ENCODE assay signal across 20 cellular contexts in the genomic region with DNA sequence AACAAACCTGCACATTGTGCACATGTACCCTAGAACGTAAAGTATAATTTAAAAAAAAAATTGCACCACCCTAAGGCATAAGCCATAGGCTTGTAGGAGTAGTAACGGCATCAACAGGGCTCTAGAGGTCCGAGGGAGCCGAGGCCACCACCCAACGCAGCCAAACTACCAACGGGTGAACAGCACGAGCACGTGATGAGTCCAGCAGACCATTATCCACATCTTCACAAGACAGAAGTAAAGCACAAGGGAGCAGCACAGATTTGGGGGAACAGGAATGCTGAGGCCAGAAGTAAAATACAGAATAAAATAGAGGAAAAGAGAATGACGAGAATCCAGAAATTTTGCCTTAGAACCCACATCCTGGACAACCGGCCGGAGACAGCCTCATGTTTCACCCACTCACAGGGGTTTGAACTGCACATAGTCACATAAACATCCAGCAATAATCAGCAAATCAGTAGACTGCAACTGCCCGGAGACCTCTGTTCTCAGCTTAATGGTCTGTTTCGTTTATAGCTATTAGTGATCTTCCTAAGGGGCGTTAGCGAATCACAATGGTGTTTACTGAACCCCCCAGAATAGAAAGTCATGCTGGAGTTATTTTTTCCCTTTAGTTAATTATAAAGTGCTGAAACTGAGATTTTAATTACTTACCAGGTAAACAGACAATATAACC.
DNase-seq lines count a peak whose midpoint lies in the region; ATAC-seq and TF ChIP-seq lines count a peak whose summit lies in the region.
"Had no signal": no experiment of that assay in that cellular context is flagged by ENCODE, and none has a peak within 500 bp of the region (broad histone marks: within the 10 kb centered on the region; RNA-seq: fewer than 3 reads in every experiment).

No MANE protein-coding gene starts in this region.

- H3K4me1 Mint-ChIP-seq in stimulated activated memory B cell treated with anti-CD40 and anti-IgM and Interleukin-4, amounts not matched to agents 10 μg/mL and 1 μg/mL and 100 μg/mL, for 72 hours = peaks cover 42% of the 10 kb centered on the region
- peaks cover 22% of the 10 kb centered on the region for H3K4me1 Mint-ChIP-seq in activated naive CD4-positive, alpha-beta T cell treated with anti-CD3 and anti-CD28 coated beads, Interleukin-2, amount 10 ng/mL, durations not matched to agents 7 days and 5 days

- no peak for ATAC-seq in stimulated activated memory B cell treated with anti-CD40 and anti-IgM and Interleukin-4, amounts not matched to agents 10 μg/mL and 1 μg/mL and 100 μg/mL, for 72 hours
- no peak for ATAC-seq in GM21360 (IDR thresholded peaks at IDR 0.05; ENCODE audit: unreplicated experiment)
- ATAC-seq: HCT116, T-cell had no signal

- CTCF ChIA-PET in HEK293 (lab: Yijun Ruan, JAX) = no interaction called here
- CTCF ChIA-PET in activated naive CD4-positive, alpha-beta T cell treated with anti-CD3 and anti-CD28 coated beads, Interleukin-2, amount 10 ng/mL, durations not matched to agents 7 days and 5 days (lab: Charles Lee) = no interaction called here

- no peaks in the 10 kb centered on the region for H3K9me3 Mint-ChIP-seq in stimulated activated memory B cell treated with anti-CD40 and anti-IgM and Interleukin-4, amounts not matched to agents 10 μg/mL and 1 μg/mL and 100 μg/mL, for 72 hours
- H3K9me3 Mint-ChIP-seq in activated naive CD4-positive, alpha-beta T cell treated with anti-CD3 and anti-CD28 coated beads, Interleukin-2, amount 10 ng/mL, durations not matched to agents 7 days and 5 days = peaks cover 3% of the 10 kb centered on the region
- H3K9me3 Mint-ChIP-seq: CD4-positive, alpha-beta T cell; T-cell had no signal

- POLR2A ChIA-PET in HEK293 (lab: Yijun Ruan, JAX) = no interaction called here

- H3K4me3 Mint-ChIP-seq in stimulated activated memory B cell treated with anti-CD40 and anti-IgM and Interleukin-4, amounts not matched to agents 10 μg/mL and 1 μg/mL and 100 μg/mL, for 72 hours = no peak overlapping the region
- no peak overlapping the region for H3K4me3 Mint-ChIP-seq in activated naive CD4-positive, alpha-beta T cell treated with anti-CD3 and anti-CD28 coated beads, Interleukin-2, amount 10 ng/mL, durations not matched to agents 7 days and 5 days
- H3K4me3 Mint-ChIP-seq: CD4-positive, alpha-beta T cell; T-cell had no signal

- H3K27me3 ChIP-seq in kidney epithelial cell (ENCODE audit: control insufficient read depth, insufficient read depth, low read length) = no peaks in the 10 kb centered on the region
- H3K27me3 ChIP-seq: BLaER1, MG63 had no signal

- H3K36me3 ChIP-seq in HEK293 (ENCODE audit: control insufficient read depth in 2 of 2, insufficient read depth in 1 of 2, low read length in 2 of 2) = peaks cover 0 to 10% of the 10 kb centered on the region in 2 experiments; a peak in 1 of 3 replicates
- H3K36me3 ChIP-seq in kidney epithelial cell (ENCODE audit: control insufficient read depth, insufficient read depth, low read length) = no peaks in the 10 kb centered on the region
- H3K36me3 ChIP-seq: MG63 had no signal

- H3K27me3 Mint-ChIP-seq in stimulated activated memory B cell treated with anti-CD40 and anti-IgM and Interleukin-4, amounts not matched to agents 10 μg/mL and 1 μg/mL and 100 μg/mL, for 72 hours = no peaks in the 10 kb centered on the region
- H3K27me3 Mint-ChIP-seq in activated naive CD4-positive, alpha-beta T cell treated with anti-CD3 and anti-CD28 coated beads, Interleukin-2, amount 10 ng/mL, durations not matched to agents 7 days and 5 days = no peaks in the 10 kb centered on the region
- H3K27me3 Mint-ChIP-seq: CD4-positive, alpha-beta T cell; T-cell had no signal

- no peaks in the 10 kb centered on the region for H3K9me3 ChIP-seq in HEK293 (ENCODE audit: control insufficient read depth, insufficient read depth, low read depth, low read length)
- H3K9me3 ChIP-seq: Caco-2, MG63 had no signal

- H3K27ac Mint-ChIP-seq in stimulated activated memory B cell treated with anti-CD40 and anti-IgM and Interleukin-4, amounts not matched to agents 10 μg/mL and 1 μg/mL and 100 μg/mL, for 72 hours = peak overlapping the region; percentile 31
- H3K27ac Mint-ChIP-seq in activated naive CD4-positive, alpha-beta T cell treated with anti-CD3 and anti-CD28 coated beads, Interleukin-2, amount 10 ng/mL, durations not matched to agents 7 days and 5 days = no peak overlapping the region
- H3K27ac Mint-ChIP-seq: CD4-positive, alpha-beta T cell; T-cell had no signal

- TF ChIP-seq CTCF in HEK293 (tag by site-specific recombination; IDR thresholded peaks at IDR 0.05) (no peak), kidney epithelial cell (IDR thresholded peaks at IDR 0.05; ENCODE audit: insufficient read depth, low read length, poor library complexity, severe bottlenecking) (no peak)

- H3K4me3 ChIP-seq in HEK293 (ENCODE audit: low read depth, low read length) (no peak overlapping the region), kidney epithelial cell (ENCODE audit: low read depth, low read length) (no peak overlapping the region)
- H3K4me3 ChIP-seq: BLaER1, MG63 had no signal

- H3K27ac ChIP-seq in HEK293 (ENCODE audit: extremely low read depth, low read depth, low read length) = no peak overlapping the region; the same call in 1 of the 2 replicates
- H3K27ac ChIP-seq: BLaER1 had no signal

- DNase-seq in M059J (ENCODE audit: low read depth) (peak; percentile 46), kidney epithelial cell (ENCODE audit: low read depth) (peak; percentile 14), DMS153 (lab: John Stamatoyannopoulos, UW) (no peak)
- DNase-seq in activated naive CD4-positive, alpha-beta T cell treated with anti-CD3 and anti-CD28 coated beads, Interleukin-2, amount 10 ng/mL, durations not matched to agents 7 days and 5 days = no peak
- DNase-seq: Caco-2; CD4-positive, alpha-beta T cell; GOT3; Kasumi-1; MG63; NCI-H1694 treated with DMSO at 0.1 percent for 48 hours; NCI-H446; NCI-H526; OCI-M1; SHP77; T-cell had no signal

- H3K4me1 ChIP-seq in HEK293 (ENCODE audit: control insufficient read depth, insufficient read depth, low read length) = peaks cover 13% of the 10 kb centered on the region
- H3K4me1 ChIP-seq: Caco-2 had no signal

- H3K36me3 Mint-ChIP-seq in stimulated activated memory B cell treated with anti-CD40 and anti-IgM and Interleukin-4, amounts not matched to agents 10 μg/mL and 1 μg/mL and 100 μg/mL, for 72 hours = peaks cover 45% of the 10 kb centered on the region
- peaks cover 38% of the 10 kb centered on the region for H3K36me3 Mint-ChIP-seq in activated naive CD4-positive, alpha-beta T cell treated with anti-CD3 and anti-CD28 coated beads, Interleukin-2, amount 10 ng/mL, durations not matched to agents 7 days and 5 days

TF ChIP-seq in HEK293, 187 proteins besides CTCF, POLR2A, EP300 and RAD21 (continues in another document):
- TF ChIP-seq ZNF549 (tag by site-specific recombination; IDR thresholded peaks at IDR 0.05) (no peak), SCRT2 (tag by site-specific recombination; IDR thresholded peaks at IDR 0.05) (no peak), ZNF335 (tag by site-specific recombination; conservative IDR thresholded peaks at IDR 0.05) (no peak), ZNF211 (tag by site-specific recombination; IDR thresholded peaks at IDR 0.05; ENCODE audit: low read depth) (no peak), TRIM28 (IDR thresholded peaks at IDR 0.05; ENCODE audit: borderline replicate concordance, low read length) (0 out of 2 replicates have a peak, but pooled peaks have one; percentile 17), ZNF423 (tag by site-specific recombination; IDR thresholded peaks at IDR 0.05) (no peak), ZNF571 (tag by site-specific recombination; IDR thresholded peaks at IDR 0.05) (no peak), SALL2 (tag by site-specific recombination; IDR thresholded peaks at IDR 0.05; ENCODE audit: borderline replicate concordance) (no peak), BCL11B (tag by site-specific recombination; IDR thresholded peaks at IDR 0.05; ENCODE audit: low read depth) (no peak), ZBTB17 (tag by site-specific recombination; IDR thresholded peaks at IDR 0.05) (peak; percentile 90), ZNF610 (tag by site-specific recombination; IDR thresholded peaks at IDR 0.05; ENCODE audit: borderline replicate concordance) (no peak), ZNF654 (tag by site-specific recombination; IDR thresholded peaks at IDR 0.05; ENCODE audit: low read depth) (no peak), HOXD13 (CRISPR knock-in tag; IDR thresholded peaks at IDR 0.05; ENCODE audit: borderline replicate concordance) (no peak), GLIS1 (tag by site-specific recombination; IDR thresholded peaks at IDR 0.05) (peak; percentile 96)
- TF ChIP-seq, protein P1, sequence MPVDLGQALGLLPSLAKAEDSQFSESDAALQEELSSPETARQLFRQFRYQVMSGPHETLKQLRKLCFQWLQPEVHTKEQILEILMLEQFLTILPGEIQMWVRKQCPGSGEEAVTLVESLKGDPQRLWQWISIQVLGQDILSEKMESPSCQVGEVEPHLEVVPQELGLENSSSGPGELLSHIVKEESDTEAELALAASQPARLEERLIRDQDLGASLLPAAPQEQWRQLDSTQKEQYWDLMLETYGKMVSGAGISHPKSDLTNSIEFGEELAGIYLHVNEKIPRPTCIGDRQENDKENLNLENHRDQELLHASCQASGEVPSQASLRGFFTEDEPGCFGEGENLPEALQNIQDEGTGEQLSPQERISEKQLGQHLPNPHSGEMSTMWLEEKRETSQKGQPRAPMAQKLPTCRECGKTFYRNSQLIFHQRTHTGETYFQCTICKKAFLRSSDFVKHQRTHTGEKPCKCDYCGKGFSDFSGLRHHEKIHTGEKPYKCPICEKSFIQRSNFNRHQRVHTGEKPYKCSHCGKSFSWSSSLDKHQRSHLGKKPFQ (tag by site-specific recombination; IDR thresholded peaks at IDR 0.05) = no peak
- TF ChIP-seq, protein P2, sequence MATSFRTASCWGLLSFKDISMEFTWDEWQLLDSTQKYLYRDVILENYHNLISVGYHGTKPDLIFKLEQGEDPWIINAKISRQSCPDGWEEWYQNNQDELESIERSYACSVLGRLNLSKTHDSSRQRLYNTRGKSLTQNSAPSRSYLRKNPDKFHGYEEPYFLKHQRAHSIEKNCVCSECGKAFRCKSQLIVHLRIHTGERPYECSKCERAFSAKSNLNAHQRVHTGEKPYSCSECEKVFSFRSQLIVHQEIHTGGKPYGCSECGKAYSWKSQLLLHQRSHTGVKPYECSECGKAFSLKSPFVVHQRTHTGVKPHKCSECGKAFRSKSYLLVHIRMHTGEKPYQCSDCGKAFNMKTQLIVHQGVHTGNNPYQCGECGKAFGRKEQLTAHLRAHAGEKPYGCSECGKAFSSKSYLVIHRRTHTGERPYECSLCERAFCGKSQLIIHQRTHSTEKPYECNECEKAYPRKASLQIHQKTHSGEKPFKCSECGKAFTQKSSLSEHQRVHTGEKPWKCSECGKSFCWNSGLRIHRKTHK (tag by site-specific recombination; IDR thresholded peaks at IDR 0.05) = no peak

Comparison
In these comparisons a context has a peak if more than half of its experiments do, and no peak if none do; other contexts are left out.
1. DNase-seq: peak in M059J (single experiment) and kidney epithelial cell (single experiment); none in activated naive CD4-positive, alpha-beta T cell treated with anti-CD3 and anti-CD28 coated beads, Interleukin-2, amount 10 ng/mL, durations not matched to agents 7 days and 5 days (single experiment) and DMS153 (single experiment).